ENCODE assay signal across 17 cellular contexts in genomic region chr10:17386616-17387075, GRCh38.
A peak's percentile ranks its signal among the peaks of the same experiment; 100 is the strongest.
DNase-seq lines count a peak whose midpoint lies in the region; ATAC-seq, FAIRE-seq and TF ChIP-seq lines count a peak whose summit lies in the region.
"Had no signal": no experiment of that assay in that cellular context is flagged by ENCODE, and none has a peak within 500 bp of the region (broad histone marks: within the 10 kb centered on the region; RNA-seq: fewer than 3 reads in every experiment).

No MANE protein-coding gene starts in this region.

- no peak for TF ChIP-seq EP300 in GM12878 (IDR thresholded peaks at IDR 0.05; ENCODE audit: borderline replicate concordance in 1 of 2, control insufficient read depth in 1 of 2, low read depth in 2 of 2, low read length in 2 of 2)

- no peak overlapping the region for H3K23ac ChIP-seq in neuronal stem cell (ENCODE audit: low read depth, low read length, poor library complexity)

- in situ Hi-C loops in GM12878 (cut with MboI) = no loop called here

- no peak overlapping the region for H4K91ac ChIP-seq in neuronal stem cell (ENCODE audit: low read depth, low read length, poor library complexity)

- H3K4me2 ChIP-seq in GM12878 (ENCODE audit: control insufficient read depth, insufficient read depth) (no peak overlapping the region), neuronal stem cell (ENCODE audit: insufficient read depth, low read length, poor library complexity, severe bottlenecking) (no peak overlapping the region)
- H3K4me2 ChIP-seq: BLaER1 had no signal

- H3K27ac ChIP-seq in HUES6 (ENCODE audit: low read depth, low read length) (no peak overlapping the region), GM12878 (ENCODE audit: control insufficient read depth, insufficient read depth) (no peak overlapping the region), neuronal stem cell (replicated peaks; ENCODE audit: low read length) (no peak overlapping the region)
- H3K27ac ChIP-seq: BLaER1, skin epidermis had no signal

- H2AFZ ChIP-seq in GM12878 (ENCODE audit: control insufficient read depth, low read depth, low read length) (no peak overlapping the region), neuronal stem cell (ENCODE audit: low read length) (peak overlapping the region; percentile 56)

- intact Hi-C loops in GM12878 (cut with micrococcal nuclease; ENCODE audit: unreplicated experiment) = no loop called here

- ATAC-seq in GM12878 (peak; percentile 27; the same call in 1 of the 3 replicates), HG02885 (IDR thresholded peaks at IDR 0.05; ENCODE audit: poor library complexity, unreplicated experiment) (no peak)
- ATAC-seq in stimulated activated naive CD8-positive, alpha-beta T cell treated with anti-CD3 and anti-CD28 coated beads, Interleukin-15, Interleukin-2, amounts not matched to agents 100 U/mL and 50 U/mL, for 24 hours = no peak

- POLR2A ChIA-PET in GM12878 (lab: Charles Lee) = no interaction called here

- SMC1A ChIA-PET in GM12878 (lab: Charles Lee; ENCODE audit: uncharacterized antibody, unreplicated experiment) = no interaction called here

- H3K4ac ChIP-seq in neuronal stem cell (ENCODE audit: low read length) = no peak overlapping the region

- no peaks in the 10 kb centered on the region for H3K79me1 ChIP-seq in neuronal stem cell (ENCODE audit: low read depth, low read length)

- RAD21 ChIA-PET in GM12878 (lab: Charles Lee; ENCODE audit: unreplicated experiment) = no interaction called here

- no peaks in the 10 kb centered on the region for H3K79me2 ChIP-seq in GM12878 (ENCODE audit: control insufficient read depth, insufficient read depth, low read length)

- peaks cover 28% of the 10 kb centered on the region for H3K4me1 ChIP-seq in HUES6 (ENCODE audit: control insufficient read depth, insufficient read depth, low read length)
- no peaks in the 10 kb centered on the region for H3K4me1 ChIP-seq in GM12878 (ENCODE audit: control insufficient read depth, insufficient read depth, low read length)
- H3K4me1 ChIP-seq in neuronal stem cell (ENCODE audit: control insufficient read depth in 2 of 2, insufficient read depth in 1 of 2, low read depth in 1 of 2, low read length in 2 of 2) = peaks cover 0 to 2% of the 10 kb centered on the region in 2 donors
- H3K4me1 ChIP-seq: BLaER1 had no signal

- no peak overlapping the region for H4K8ac ChIP-seq in neuronal stem cell (ENCODE audit: low read depth, low read length)

- H2BK12ac ChIP-seq in neuronal stem cell (ENCODE audit: low read length) = no peak overlapping the region

- no peak for TF ChIP-seq POLR2A in GM12878 (IDR thresholded peaks at IDR 0.05; ENCODE audit: low read depth, low read length)

- TF ChIP-seq CTCF in GM12878 (IDR thresholded peaks at IDR 0.05 in 2 of 3, conservative IDR thresholded peaks at IDR 0.05 in 1 of 3; ENCODE audit: control insufficient read depth in 2 of 3, extremely low read depth in 1 of 3, insufficient read depth in 1 of 3, low read depth in 3 of 3, low read length in 3 of 3) = no peak

- no peak for FAIRE-seq in GM12878 (lab: Jason Lieb, UNC)
- FAIRE-seq: endometrium, TTC549 had no signal

- H3K4me3 ChIP-seq in HUES6 (ENCODE audit: low read depth, low read length) = no peak overlapping the region; the same call in 1 of the 2 replicates
- no peak overlapping the region for H3K4me3 ChIP-seq in GM12878
- no peak overlapping the region for H3K4me3 ChIP-seq in neuronal stem cell (ENCODE audit: low read length in 2 of 2)
- H3K4me3 ChIP-seq: BLaER1, MG63, skin epidermis had no signal

- TF ChIP-seq RAD21 in GM12878 (IDR thresholded peaks at IDR 0.05; ENCODE audit: insufficient read depth, low read depth, low read length) = no peak

- no peaks in the 10 kb centered on the region for H4K20me1 ChIP-seq in GM12878 (ENCODE audit: control insufficient read depth, insufficient read depth)
- H4K20me1 ChIP-seq: BLaER1 had no signal

- WGBS in GM12878 (ENCODE audit: insufficient coverage, insufficient replicate concordance, low lambda C conversion rate, missing lambda C conversion rate) = 77% methylated on average over 15 of the region's 15 CpGs
- WGBS in neuronal stem cell (ENCODE audit: extremely low coverage in 2 of 2, insufficient read length in 2 of 2, insufficient replicate concordance in 1 of 2), 2 donors = no CpG with 5 or more reads among the region's 15 CpGs

- CTCF ChIA-PET in GM12878 (lab: Yijun Ruan, JAX) = interaction anchor here (1.3 kb wide), 1 partner anchor 11 kb away, joined by 5 read pairs; no protein-coding TSS in a partner anchor

- no peak overlapping the region for H2BK120ac ChIP-seq in neuronal stem cell (ENCODE audit: low read depth, low read length)

- no peak overlapping the region for H3K14ac ChIP-seq in neuronal stem cell (ENCODE audit: low read length)

- no peak overlapping the region for H2AK5ac ChIP-seq in neuronal stem cell (ENCODE audit: low read depth, low read length)

- H3K9ac ChIP-seq in HUES6 (ENCODE audit: low read length) = peak overlapping the region; percentile 64
- no peak overlapping the region for H3K9ac ChIP-seq in GM12878 (ENCODE audit: control insufficient read depth, insufficient read depth, low read length)
- H3K9ac ChIP-seq in neuronal stem cell (ENCODE audit: low read depth, low read length, poor library complexity) = no peak overlapping the region
- H3K9ac ChIP-seq: BLaER1 had no signal

- DNase-seq in NCI-H345 treated with DMSO at 0.1 percent for 48 hours (lab: John Stamatoyannopoulos, UW; ENCODE audit: unreplicated experiment) (peak; percentile 66), GM12878 (ENCODE audit: low read depth, low spot score) (no peak), neuronal stem cell (ENCODE audit: low spot score) (no peak), HT-29 (ENCODE audit: low spot score) (no peak), GM03348 (ENCODE audit: low spot score) (no peak)
- DNase-seq in stimulated activated naive CD8-positive, alpha-beta T cell treated with anti-CD3 and anti-CD28 coated beads, Interleukin-15, Interleukin-2, amounts not matched to agents 100 U/mL and 50 U/mL, for 24 hours = no peak
- DNase-seq: activated gamma-delta T cell treated with Interleukin-2 at 50 U/mL for 16 hours, GF-D8, MG63, NCI-H69, SIG-M5 had no signal

- no peak overlapping the region for H2BK15ac ChIP-seq in neuronal stem cell (ENCODE audit: low read length)

- no TSS peak for BruUV-seq in GM12878 (replicated peaks; lab: Mats Ljungman, UMichigan)

- H3K18ac ChIP-seq in neuronal stem cell (ENCODE audit: low read length) = no peak overlapping the region

- no peaks in the 10 kb centered on the region for H3K36me3 ChIP-seq in HUES6 (ENCODE audit: control insufficient read depth, insufficient read depth, low read length)
- H3K36me3 ChIP-seq in GM12878 (ENCODE audit: control insufficient read depth in 2 of 2, insufficient read depth in 2 of 2, low read length in 1 of 2) = no peaks in the 10 kb centered on the region
- H3K36me3 ChIP-seq in neuronal stem cell (replicated peaks in 1 of 2; ENCODE audit: control insufficient read depth in 2 of 2, insufficient read depth in 2 of 2, low read length in 2 of 2) = no peaks in the 10 kb centered on the region
- H3K36me3 ChIP-seq: BLaER1, MG63 had no signal

- no peak overlapping the region for H2BK5ac ChIP-seq in neuronal stem cell (ENCODE audit: low read length)

- H3K9me3 ChIP-seq in HUES6 (ENCODE audit: control insufficient read depth, insufficient read depth, low read depth, low read length) (no peaks in the 10 kb centered on the region), GM12878 (replicated peaks; ENCODE audit: control insufficient read depth, insufficient read depth, low read length) (no peaks in the 10 kb centered on the region), neuronal stem cell (replicated peaks in 1 of 2; ENCODE audit: control insufficient read depth in 2 of 2, insufficient read depth in 1 of 2, low read depth in 1 of 2, low read length in 2 of 2) (peaks cover 0 to 2% of the 10 kb centered on the region in 2 donors)
- H3K9me3 ChIP-seq: BLaER1 had no signal

- H3K27me3 ChIP-seq in HUES6 (ENCODE audit: control insufficient read depth, insufficient read depth, low read length) (no peaks in the 10 kb centered on the region), GM12878 (replicated peaks in 1 of 2; ENCODE audit: control insufficient read depth in 2 of 2, insufficient read depth in 2 of 2, low read length in 1 of 2) (no peaks in the 10 kb centered on the region), neuronal stem cell (ENCODE audit: control insufficient read depth in 3 of 3, insufficient read depth in 3 of 3, low read depth in 1 of 3, low read length in 3 of 3) (no peaks in the 10 kb centered on the region)
- H3K27me3 ChIP-seq: BLaER1, MG63 had no signal

TF ChIP-seq in GM12878, 131 proteins besides CTCF, POLR2A, EP300 and RAD21 (continues in another document):
- TF ChIP-seq RCOR1 (conservative IDR thresholded peaks at IDR 0.05; ENCODE audit: low read depth, low read length) = no peak
- no peak for TF ChIP-seq ZBED1 (IDR thresholded peaks at IDR 0.05; ENCODE audit: borderline replicate concordance)
- TF ChIP-seq MEF2A (IDR thresholded peaks at IDR 0.05; ENCODE audit: insufficient read depth, low read depth, low read length) = no peak
- TF ChIP-seq RAD51 (IDR thresholded peaks at IDR 0.05) = no peak
- TF ChIP-seq RELA (IDR thresholded peaks at IDR 0.05; ENCODE audit: borderline replicate concordance, partially characterized antibody) = no peak
- TF ChIP-seq POU2F2 (IDR thresholded peaks at IDR 0.05; ENCODE audit: borderline replicate concordance, low read depth, low read length) = no peak
- no peak for TF ChIP-seq MYB (IDR thresholded peaks at IDR 0.05; ENCODE audit: borderline replicate concordance, low read depth, low read length)
- TF ChIP-seq BHLHE40 (IDR thresholded peaks at IDR 0.05; ENCODE audit: borderline replicate concordance in 1 of 2, low read depth in 2 of 2, low read length in 1 of 2) = no peak
